30 cellular contexts compared by ENCODE assay signal in genomic region chr1:154934358-154934948, GRCh38. TPM values are rescaled to one million over a fixed set of nuclear protein-coding genes. Genes with fewer than 3 reads are reported as not detected.
A peak's percentile ranks its signal among the peaks of the same experiment; 100 is the strongest.
DNase-seq lines count a peak whose midpoint lies in the region; ATAC-seq, FAIRE-seq and TF ChIP-seq lines count a peak whose summit lies in the region.
"Had no signal": no experiment of that assay in that cellular context is flagged by ENCODE, and none has a peak within 500 bp of the region (broad histone marks: within the 10 kb centered on the region; RNA-seq: fewer than 3 reads in every experiment).

No MANE protein-coding gene starts in this region.

- FAIRE-seq in HepG2 (lab: Jason Lieb, UNC), result no peak
- FAIRE-seq: GM12892, islet of Langerhans, urothelium cell line had no signal

- peak overlapping the region in 2 of 6 donors; percentile 49 to 80 for H3K27ac Mint-ChIP-seq in naive B cell
- H3K27ac Mint-ChIP-seq: activated CD8-positive, alpha-beta T cell treated with anti-CD3 and anti-CD28 coated beads for 36 hours had no signal

- H3K4me1 ChIP-seq in HepG2 (ENCODE audit: insufficient read depth, low read length), result peaks cover 62% of the 10 kb centered on the region
- H3K4me1 ChIP-seq in right lobe of liver, result peaks cover 0 to 33% (median 14%) of the 10 kb centered on the region in 4 donors

- in situ Hi-C loops in HepG2 (cut with HindIII; ENCODE audit: extremely low pct_ligation_motif_present, low pct_unique_long_range_greater_than_20kb), result no loop called here

- no peaks in the 10 kb centered on the region for H4K20me1 ChIP-seq in HepG2 (ENCODE audit: insufficient read depth, low read length)

- WGBS in HepG2 (ENCODE audit: low lambda C conversion rate), result 96% methylated on average over 5 of the region's 5 CpGs
- 100% methylated on average over 3 of the region's 5 CpGs for WGBS in right lobe of liver (ENCODE audit: insufficient coverage, low coverage, low lambda C conversion rate, missing lambda C conversion rate)

- BruUV-seq in HepG2 (replicated peaks; lab: Mats Ljungman, UMichigan), result no TSS peak

- TF ChIP-seq POLR2A in HepG2 (IDR thresholded peaks at IDR 0.05; ENCODE audit: insufficient read depth in 1 of 2, low read depth in 2 of 2, low read length in 2 of 2) (no peak), right lobe of liver (IDR thresholded peaks at IDR 0.05) (no peak)

- no peak for TF ChIP-seq RAD21 in HepG2 (CRISPR knock-in tag; IDR thresholded peaks at IDR 0.05)

- no peaks in the 10 kb centered on the region for H3K9me3 Mint-ChIP-seq in naive B cell
- H3K9me3 Mint-ChIP-seq: activated CD8-positive, alpha-beta T cell treated with anti-CD3 and anti-CD28 coated beads for 36 hours; central memory CD8-positive, alpha-beta T cell; T-helper 1 cell treated with Interleukin-12 subunit alpha and Interleukin-12 subunit beta and Interleukin-4 antibody, amounts not matched to agents 30 μg/mL and 1 μg/mL, for 36 hours had no signal

- DNase-seq in HepG2 (ENCODE audit: low spot score) (no peak), right lobe of liver (no peak), naive B cell (no peak), SKM-1 treated with dmso at 0.1 percent for 144 hours (lab: John Stamatoyannopoulos, UW; ENCODE audit: unreplicated experiment) (no peak)
- DNase-seq in activated effector memory CD4-positive, alpha-beta T cell treated with anti-CD3 and anti-CD28 coated beads, Interleukin-2, amount 50 U/mL, for 16 hours, result no peak
- DNase-seq: activated CD4-positive, CD25-positive, alpha-beta regulatory T cell treated with anti-CD3 and anti-CD28 coated beads, Interleukin-2, amount 50 U/mL, for 72 hours; activated CD8-positive, alpha-beta T cell treated with anti-CD3 and anti-CD28 coated beads for 36 hours; activated T-cell treated with anti-CD3 and anti-CD28 coated beads for 4 hours; Caco-2; DMS53; H7; NCI-H1417 treated with DMSO at 0.1 percent for 48 hours; NCI-H2081; NCI-H2227 treated with DMSO at 0.1 percent for 48 hours; NCI-H526 treated with DMSO at 0.1 percent for 48 hours; ovary; PC-3; retina; stimulated activated naive CD4-positive, alpha-beta T cell treated with Interleukin-2 at 50 U/mL for 16 hours; testis had no signal

- no peaks in the 10 kb centered on the region for H3K79me2 ChIP-seq in HepG2 (ENCODE audit: insufficient read depth, low read length)

- H3K9me3 ChIP-seq in HepG2 (ENCODE audit: low read length) (no peaks in the 10 kb centered on the region), right lobe of liver (no peaks in the 10 kb centered on the region)
- H3K9me3 ChIP-seq: adrenal gland, Caco-2, ovary, testis had no signal

- H3K9ac ChIP-seq in HepG2 (ENCODE audit: insufficient read depth, low read depth, low read length), result no peak overlapping the region

- TF ChIP-seq CTCF in HepG2 (CRISPR knock-in tag; IDR thresholded peaks at IDR 0.05), result no peak
- TF ChIP-seq CTCF in right lobe of liver (IDR thresholded peaks at IDR 0.05), result no peak
- no peak for TF ChIP-seq CTCF in VCaP (conservative IDR thresholded peaks at IDR 0.05)

- TF ChIP-seq EP300 in HepG2 (IDR thresholded peaks at IDR 0.05; ENCODE audit: low read depth in 2 of 2, low read length in 2 of 2) (no peak), HepG2 (CRISPR knock-in tag; IDR thresholded peaks at IDR 0.05; ENCODE audit: borderline replicate concordance) (no peak)

- H3K4me1 Mint-ChIP-seq in naive B cell, result peaks cover 22 to 36% (median 32%) of the 10 kb centered on the region in 3 donors

- H3K4me3 ChIP-seq in HepG2 (replicated peaks in 1 of 3; ENCODE audit: insufficient read depth in 1 of 3, low read depth in 2 of 3, low read length in 3 of 3) (no peak overlapping the region), right lobe of liver (no peak overlapping the region)
- H3K4me3 ChIP-seq: adrenal gland, ovary, SK-N-MC, testis had no signal

- CTCF ChIA-PET in HepG2 (lab: Yijun Ruan, JAX; ENCODE audit: low intra/inter-chr PET ratio, low total read pairs), result no interaction called here

- POLR2A ChIA-PET in HepG2 (lab: Yijun Ruan, JAX), result no interaction called here

- peak overlapping the region in 5 of 8 donors; percentile 25 to 96 (median 89) for H3K4me3 Mint-ChIP-seq in naive B cell
- H3K4me3 Mint-ChIP-seq: central memory CD8-positive, alpha-beta T cell had no signal

- H3K36me3 Mint-ChIP-seq in naive B cell, result no peaks in the 10 kb centered on the region

- ATAC-seq in HepG2, result no peak
- no peak for ATAC-seq in right lobe of liver
- ATAC-seq in naive B cell (ENCODE audit: low read depth in 2 of 2), result no peak
- ATAC-seq in GM19467 (IDR thresholded peaks at IDR 0.05; ENCODE audit: unreplicated experiment), result no peak
- ATAC-seq: activated CD8-positive, alpha-beta T cell treated with anti-CD3 and anti-CD28 coated beads for 36 hours; naive thymus-derived CD8-positive, alpha-beta T cell; PC-3 had no signal

- no peaks in the 10 kb centered on the region for H3K27me3 Mint-ChIP-seq in naive B cell
- H3K27me3 Mint-ChIP-seq: activated CD8-positive, alpha-beta T cell treated with anti-CD3 and anti-CD28 coated beads for 36 hours; central memory CD8-positive, alpha-beta T cell; naive thymus-derived CD8-positive, alpha-beta T cell had no signal

- intact Hi-C loops in HepG2 (cut with micrococcal nuclease; ENCODE audit: unreplicated experiment) (no loop called here), right lobe of liver (cut with DNase I) (no loop called here)

- no peak overlapping the region for H3K4me2 ChIP-seq in HepG2 (ENCODE audit: low read depth, low read length)

- no peak overlapping the region for H2AFZ ChIP-seq in HepG2 (ENCODE audit: low read length)

- no peak overlapping the region for H3K27ac ChIP-seq in HepG2 (ENCODE audit: extremely low read length, insufficient read depth, low read length)
- peak overlapping the region in 1 of 3 donors; percentile 12 for H3K27ac ChIP-seq in right lobe of liver
- H3K27ac ChIP-seq in VCaP, result peak overlapping the region; percentile 71
- H3K27ac ChIP-seq: adrenal gland, ovary, testis had no signal

- H3K36me3 ChIP-seq in HepG2 (replicated peaks in 1 of 2; ENCODE audit: control insufficient read depth in 1 of 2, insufficient read depth in 2 of 2, low read length in 2 of 2) (no peaks in the 10 kb centered on the region), right lobe of liver (no peaks in the 10 kb centered on the region)
- H3K36me3 ChIP-seq: adrenal gland, ovary had no signal

- no peaks in the 10 kb centered on the region for H3K27me3 ChIP-seq in HepG2 (ENCODE audit: control insufficient read depth in 1 of 2, insufficient read depth in 2 of 2, low read length in 2 of 2)
- H3K27me3 ChIP-seq in right lobe of liver, result no peaks in the 10 kb centered on the region
- H3K27me3 ChIP-seq: adrenal gland, ovary, testis had no signal

RNA-seq across cellular contexts. Expression of gene PMVK, which starts 2.1 kb away (rescaled TPM):
- total RNA-seq in HepG2 (2016; rRNA removed; fragmentation: Illumina TruSeq; extraction: Trizol), result 3.9 and 7.5 TPM in 2 replicates
- 2.0 TPM in 2 replicates for total RNA-seq in HepG2 (2016; cell fraction: cytosol; rRNA removed; fragmentation: Illumina TruSeq; extraction: Trizol; ENCODE audit: low read depth)
- 4.1 and 6.4 TPM in 2 replicates for total RNA-seq in HepG2 (2016; cell fraction: insoluble cytoplasmic fraction; rRNA removed; fragmentation: Illumina TruSeq; extraction: Trizol)
- total RNA-seq in HepG2 (2016; cell fraction: membrane; rRNA removed; fragmentation: Illumina TruSeq; extraction: Trizol), result 4.3 and 4.8 TPM in 2 replicates
- 3.2 and 3.7 TPM in 2 replicates for total RNA-seq in HepG2 (2016; cell fraction: nucleus; rRNA removed; fragmentation: Illumina TruSeq; extraction: Trizol)
- 12.6 and 17.4 TPM in 2 replicates for polyA plus RNA-seq in HepG2 (2011; rRNA removed)
- 19.0 and 20.6 TPM in 2 replicates for polyA plus RNA-seq in HepG2 (2011; cell fraction: cytosol; rRNA removed)
- polyA plus RNA-seq in HepG2 (2011; cell fraction: nucleus; rRNA removed), result 3.9 and 6.7 TPM in 2 replicates
- polyA plus RNA-seq in HepG2 (2012), result 15.0 and 16.3 TPM in 2 replicates
- polyA plus RNA-seq in HepG2 (2016; cell fraction: cytosol; fragmentation: Illumina TruSeq; extraction: Trizol; ENCODE audit: low read depth), result 8.8 and 9.3 TPM in 2 replicates
- 20.0 and 21.9 TPM in 2 replicates for polyA plus RNA-seq in HepG2 (2016; cell fraction: insoluble cytoplasmic fraction; fragmentation: Illumina TruSeq; extraction: Trizol; ENCODE audit: low read depth)
- polyA plus RNA-seq in HepG2 (2016; cell fraction: membrane; fragmentation: Illumina TruSeq; extraction: Trizol; ENCODE audit: low read depth), result 12.0 and 14.8 TPM in 2 replicates
- 10.8 and 11.8 TPM in 2 replicates for polyA plus RNA-seq in HepG2 (2016; cell fraction: nucleus; fragmentation: Illumina TruSeq; extraction: Trizol; ENCODE audit: insufficient read depth, low read depth)
- 8.2 and 17.7 TPM in 2 replicates for polyA minus RNA-seq in HepG2 (2011; rRNA and poly(A)+ RNA removed; ENCODE audit: low replicate concordance)
- polyA minus RNA-seq in HepG2 (2011; cell fraction: cytosol; rRNA and poly(A)+ RNA removed), result 4.5 and 7.3 TPM in 2 replicates
- polyA minus RNA-seq in HepG2 (2011; cell fraction: nucleus; rRNA and poly(A)+ RNA removed), result 2.1 and 4.5 TPM in 2 replicates
- total RNA-seq in right lobe of liver, result 10 to 100 TPM; 16.9 to 34.5 (median 29.2) TPM
- 10 to 100 TPM; 30.8 to 45.7 (median 33.3) TPM for polyA plus RNA-seq in naive B cell (ENCODE audit: low read depth in 6 of 6)

RNA-seq across cellular contexts. Expression of gene PBXIP1, which starts 21.4 kb away (rescaled TPM):
- 7.3 and 16.3 TPM in 2 replicates for total RNA-seq in HepG2 (2016; rRNA removed; fragmentation: Illumina TruSeq; extraction: Trizol)
- 2.0 and 2.1 TPM in 2 replicates for total RNA-seq in HepG2 (2016; cell fraction: cytosol; rRNA removed; fragmentation: Illumina TruSeq; extraction: Trizol; ENCODE audit: low read depth)
- total RNA-seq in HepG2 (2016; cell fraction: insoluble cytoplasmic fraction; rRNA removed; fragmentation: Illumina TruSeq; extraction: Trizol), result 5.9 and 16.8 TPM in 2 replicates
- 2.1 and 2.2 TPM in 2 replicates for total RNA-seq in HepG2 (2016; cell fraction: membrane; rRNA removed; fragmentation: Illumina TruSeq; extraction: Trizol)
- total RNA-seq in HepG2 (2016; cell fraction: nucleus; rRNA removed; fragmentation: Illumina TruSeq; extraction: Trizol), result 16.4 and 17.3 TPM in 2 replicates
- 31.9 and 40.0 TPM in 2 replicates for polyA plus RNA-seq in HepG2 (2011; rRNA removed)
- 30.4 and 31.5 TPM in 2 replicates for polyA plus RNA-seq in HepG2 (2011; cell fraction: cytosol; rRNA removed)
- polyA plus RNA-seq in HepG2 (2011; cell fraction: nucleus; rRNA removed), result 31.2 and 36.7 TPM in 2 replicates
- polyA plus RNA-seq in HepG2 (2012), result 17.1 and 23.1 TPM in 2 replicates
- 0.68 and 0.86 TPM in 2 replicates for polyA plus RNA-seq in HepG2 (2016; cell fraction: cytosol; fragmentation: Illumina TruSeq; extraction: Trizol; ENCODE audit: low read depth)
- polyA plus RNA-seq in HepG2 (2016; cell fraction: insoluble cytoplasmic fraction; fragmentation: Illumina TruSeq; extraction: Trizol; ENCODE audit: low read depth), result 5.1 and 5.5 TPM in 2 replicates
- polyA plus RNA-seq in HepG2 (2016; cell fraction: membrane; fragmentation: Illumina TruSeq; extraction: Trizol; ENCODE audit: low read depth), result 1.1 and 1.3 TPM in 2 replicates
- polyA plus RNA-seq in HepG2 (2016; cell fraction: nucleus; fragmentation: Illumina TruSeq; extraction: Trizol; ENCODE audit: insufficient read depth, low read depth), result 22.7 and 24.2 TPM in 2 replicates
- 25.2 and 29.8 TPM in 2 replicates for polyA minus RNA-seq in HepG2 (2011; rRNA and poly(A)+ RNA removed; ENCODE audit: low replicate concordance)
- 12.7 and 15.3 TPM in 2 replicates for polyA minus RNA-seq in HepG2 (2011; cell fraction: cytosol; rRNA and poly(A)+ RNA removed)
- polyA minus RNA-seq in HepG2 (2011; cell fraction: nucleus; rRNA and poly(A)+ RNA removed), result 12.6 and 15.4 TPM in 2 replicates
- total RNA-seq in right lobe of liver, result 10 to 100 TPM; 16.7 to 25.9 (median 19.1) TPM
- polyA plus RNA-seq in naive B cell (ENCODE audit: low read depth in 6 of 6), result 10 to 100 TPM; 36.2 to 77.3 (median 69.5) TPM

RNA-seq across cellular contexts. Expression of gene PYGO2, which starts 27.1 kb away (rescaled TPM):
- total RNA-seq in HepG2 (2016; rRNA removed; fragmentation: Illumina TruSeq; extraction: Trizol) (20.3 and 21.3 TPM in 2 replicates), right lobe of liver (10 to 100 TPM in 4 of 6 experiments, 1 to 10 TPM in 2; 9.1 to 13.5 (median 10.9) TPM)
- total RNA-seq in HepG2 (2016; cell fraction: cytosol; rRNA removed; fragmentation: Illumina TruSeq; extraction: Trizol; ENCODE audit: low read depth), result 3.2 and 3.5 TPM in 2 replicates
- total RNA-seq in HepG2 (2016; cell fraction: insoluble cytoplasmic fraction; rRNA removed; fragmentation: Illumina TruSeq; extraction: Trizol), result 19.3 and 19.4 TPM in 2 replicates
- total RNA-seq in HepG2 (2016; cell fraction: membrane; rRNA removed; fragmentation: Illumina TruSeq; extraction: Trizol), result 14.9 and 16.1 TPM in 2 replicates
- total RNA-seq in HepG2 (2016; cell fraction: nucleus; rRNA removed; fragmentation: Illumina TruSeq; extraction: Trizol), result 10.9 and 15.3 TPM in 2 replicates
- polyA plus RNA-seq in HepG2 (2011; rRNA removed) (21.8 and 24.3 TPM in 2 replicates), naive B cell (ENCODE audit: low read depth in 6 of 6) (10 to 100 TPM in 5 of 6 donors, 1 to 10 TPM in 1; 10.0 to 45.1 (median 29.4) TPM)
- 16.5 and 18.4 TPM in 2 replicates for polyA plus RNA-seq in HepG2 (2011; cell fraction: cytosol; rRNA removed)
- 31.3 and 35.1 TPM in 2 replicates for polyA plus RNA-seq in HepG2 (2011; cell fraction: nucleus; rRNA removed)
- 16.9 and 18.8 TPM in 2 replicates for polyA plus RNA-seq in HepG2 (2012)
- polyA plus RNA-seq in HepG2 (2016; cell fraction: cytosol; fragmentation: Illumina TruSeq; extraction: Trizol; ENCODE audit: low read depth), result 3.3 TPM in 2 replicates
- 23.0 and 27.3 TPM in 2 replicates for polyA plus RNA-seq in HepG2 (2016; cell fraction: insoluble cytoplasmic fraction; fragmentation: Illumina TruSeq; extraction: Trizol; ENCODE audit: low read depth)
- 11.9 and 12.7 TPM in 2 replicates for polyA plus RNA-seq in HepG2 (2016; cell fraction: membrane; fragmentation: Illumina TruSeq; extraction: Trizol; ENCODE audit: low read depth)
- 25.6 and 27.8 TPM in 2 replicates for polyA plus RNA-seq in HepG2 (2016; cell fraction: nucleus; fragmentation: Illumina TruSeq; extraction: Trizol; ENCODE audit: insufficient read depth, low read depth)
- polyA minus RNA-seq in HepG2 (2011; rRNA and poly(A)+ RNA removed; ENCODE audit: low replicate concordance), result 20.6 and 39.8 TPM in 2 replicates
- 12.1 and 13.1 TPM in 2 replicates for polyA minus RNA-seq in HepG2 (2011; cell fraction: cytosol; rRNA and poly(A)+ RNA removed)
- polyA minus RNA-seq in HepG2 (2011; cell fraction: nucleus; rRNA and poly(A)+ RNA removed), result 11.5 and 15.9 TPM in 2 replicates

RNA-seq across cellular contexts. Expression of gene SHC1, which starts 36.1 kb away (rescaled TPM):
- 52.0 and 55.0 TPM in 2 replicates for total RNA-seq in HepG2 (2016; rRNA removed; fragmentation: Illumina TruSeq; extraction: Trizol)
- 10.4 and 11.4 TPM in 2 replicates for total RNA-seq in HepG2 (2016; cell fraction: cytosol; rRNA removed; fragmentation: Illumina TruSeq; extraction: Trizol; ENCODE audit: low read depth)
- 43.4 and 62.0 TPM in 2 replicates for total RNA-seq in HepG2 (2016; cell fraction: insoluble cytoplasmic fraction; rRNA removed; fragmentation: Illumina TruSeq; extraction: Trizol)
- total RNA-seq in HepG2 (2016; cell fraction: membrane; rRNA removed; fragmentation: Illumina TruSeq; extraction: Trizol), result 32.4 and 34.5 TPM in 2 replicates
- 38.5 and 42.7 TPM in 2 replicates for total RNA-seq in HepG2 (2016; cell fraction: nucleus; rRNA removed; fragmentation: Illumina TruSeq; extraction: Trizol)
- polyA plus RNA-seq in HepG2 (2011; rRNA removed), result 137 and 146 TPM in 2 replicates
- 58.2 and 72.4 TPM in 2 replicates for polyA plus RNA-seq in HepG2 (2011; cell fraction: cytosol; rRNA removed)
- 261 and 328 TPM in 2 replicates for polyA plus RNA-seq in HepG2 (2011; cell fraction: nucleus; rRNA removed)
- 46.9 and 60.8 TPM in 2 replicates for polyA plus RNA-seq in HepG2 (2012)
- polyA plus RNA-seq in HepG2 (2016; cell fraction: cytosol; fragmentation: Illumina TruSeq; extraction: Trizol; ENCODE audit: low read depth), result 13.4 and 13.5 TPM in 2 replicates
- 59.8 and 73.1 TPM in 2 replicates for polyA plus RNA-seq in HepG2 (2016; cell fraction: insoluble cytoplasmic fraction; fragmentation: Illumina TruSeq; extraction: Trizol; ENCODE audit: low read depth)
- polyA plus RNA-seq in HepG2 (2016; cell fraction: membrane; fragmentation: Illumina TruSeq; extraction: Trizol; ENCODE audit: low read depth), result 34.6 and 37.7 TPM in 2 replicates
- polyA plus RNA-seq in HepG2 (2016; cell fraction: nucleus; fragmentation: Illumina TruSeq; extraction: Trizol; ENCODE audit: insufficient read depth, low read depth), result 141 and 171 TPM in 2 replicates
- polyA minus RNA-seq in HepG2 (2011; rRNA and poly(A)+ RNA removed; ENCODE audit: low replicate concordance), result 119 and 193 TPM in 2 replicates
- polyA minus RNA-seq in HepG2 (2011; cell fraction: cytosol; rRNA and poly(A)+ RNA removed), result 49.8 and 52.4 TPM in 2 replicates
- polyA minus RNA-seq in HepG2 (2011; cell fraction: nucleus; rRNA and poly(A)+ RNA removed), result 37.5 and 41.5 TPM in 2 replicates
- total RNA-seq in right lobe of liver, result 100 to 1,000 TPM in 1 of 6 experiments, 10 to 100 TPM in 5; 44.6 to 108 (median 75.3) TPM
- polyA plus RNA-seq in naive B cell (ENCODE audit: low read depth in 6 of 6), result 10 to 100 TPM; 23.3 to 34.0 (median 26.3) TPM

RNA-seq across cellular contexts. Expression of gene CKS1B, which starts 40.0 kb away (rescaled TPM):
- total RNA-seq in HepG2 (2016; rRNA removed; fragmentation: Illumina TruSeq; extraction: Trizol) (217 and 268 TPM in 2 replicates), right lobe of liver (10 to 100 TPM; 14.9 to 51.7 (median 23.1) TPM)
- 95.8 and 111 TPM in 2 replicates for total RNA-seq in HepG2 (2016; cell fraction: cytosol; rRNA removed; fragmentation: Illumina TruSeq; extraction: Trizol; ENCODE audit: low read depth)
- total RNA-seq in HepG2 (2016; cell fraction: insoluble cytoplasmic fraction; rRNA removed; fragmentation: Illumina TruSeq; extraction: Trizol), result 219 and 283 TPM in 2 replicates
- total RNA-seq in HepG2 (2016; cell fraction: membrane; rRNA removed; fragmentation: Illumina TruSeq; extraction: Trizol), result 160 and 171 TPM in 2 replicates
- 75.7 and 82.8 TPM in 2 replicates for total RNA-seq in HepG2 (2016; cell fraction: nucleus; rRNA removed; fragmentation: Illumina TruSeq; extraction: Trizol)
- polyA plus RNA-seq in HepG2 (2011; rRNA removed) (122 and 222 TPM in 2 replicates), naive B cell (ENCODE audit: low read depth in 6 of 6) (100 to 1,000 TPM; 117 to 196 (median 131) TPM)
- 141 and 184 TPM in 2 replicates for polyA plus RNA-seq in HepG2 (2011; cell fraction: cytosol; rRNA removed)
- 54.7 and 67.5 TPM in 2 replicates for polyA plus RNA-seq in HepG2 (2011; cell fraction: nucleus; rRNA removed)
- 103 and 128 TPM in 2 replicates for polyA plus RNA-seq in HepG2 (2012)
- 98.3 and 114 TPM in 2 replicates for polyA plus RNA-seq in HepG2 (2016; cell fraction: cytosol; fragmentation: Illumina TruSeq; extraction: Trizol; ENCODE audit: low read depth)
- polyA plus RNA-seq in HepG2 (2016; cell fraction: insoluble cytoplasmic fraction; fragmentation: Illumina TruSeq; extraction: Trizol; ENCODE audit: low read depth), result 306 and 328 TPM in 2 replicates
- polyA plus RNA-seq in HepG2 (2016; cell fraction: membrane; fragmentation: Illumina TruSeq; extraction: Trizol; ENCODE audit: low read depth), result 149 and 155 TPM in 2 replicates
- polyA plus RNA-seq in HepG2 (2016; cell fraction: nucleus; fragmentation: Illumina TruSeq; extraction: Trizol; ENCODE audit: insufficient read depth, low read depth), result 139 and 158 TPM in 2 replicates
- polyA minus RNA-seq in HepG2 (2011; rRNA and poly(A)+ RNA removed; ENCODE audit: low replicate concordance), result 89.2 and 369 TPM in 2 replicates
- 31.4 and 39.6 TPM in 2 replicates for polyA minus RNA-seq in HepG2 (2011; cell fraction: cytosol; rRNA and poly(A)+ RNA removed)
- polyA minus RNA-seq in HepG2 (2011; cell fraction: nucleus; rRNA and poly(A)+ RNA removed), result 20.0 and 31.2 TPM in 2 replicates
